In the genomic region with DNA sequence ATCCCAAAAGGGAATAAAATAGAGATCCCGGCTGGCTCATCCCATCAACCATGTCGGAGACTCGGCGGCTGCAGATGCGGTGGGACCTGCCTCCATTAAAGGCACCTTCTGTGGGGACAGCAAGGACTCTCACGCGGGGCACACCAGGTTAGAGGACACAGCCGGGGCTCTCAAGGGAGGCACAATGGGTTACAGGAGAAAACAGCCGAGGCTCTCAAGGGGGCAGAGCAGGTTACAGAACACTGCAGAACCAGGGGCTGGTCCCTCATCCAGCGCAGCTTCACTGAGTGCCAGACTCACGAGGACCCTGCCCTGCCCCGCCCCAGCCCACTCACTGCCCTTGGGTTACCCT, we compare ENCODE assay signal across 9 cellular contexts. TPM values are rescaled to one million over a fixed set of nuclear protein-coding genes. Genes with fewer than 3 reads are reported as not detected.
DNase-seq lines count a peak whose midpoint lies in the region; ATAC-seq, FAIRE-seq and TF ChIP-seq lines count a peak whose summit lies in the region.
"Not testable (repeated sequence)": the region's sequence is repeated elsewhere in the genome, so short reads cannot be mapped to it uniquely, and the experiment has no call there.
"Had no signal": no experiment of that assay in that cellular context is flagged by ENCODE, and none has a peak within 500 bp of the region (broad histone marks: within the 10 kb centered on the region; RNA-seq: fewer than 3 reads in every experiment).

No MANE protein-coding gene starts in this region.

- CTCF ChIA-PET in activated CD8-positive, alpha-beta memory T cell treated with anti-CD3 and anti-CD28 coated beads, Interleukin-2, amount 10 ng/mL, durations not matched to agents 7 days and 5 days (lab: Charles Lee), result not testable (repeated sequence)

- H3K36me3 Mint-ChIP-seq in T-helper 17 cell (ENCODE audit: low read depth); activated CD8-positive, alpha-beta memory T cell treated with anti-CD3 and anti-CD28 coated beads, Interleukin-2, amount 10 ng/mL, durations not matched to agents 7 days and 5 days: not testable (repeated sequence)

- peak overlapping the region; percentile 15 for H3K4me3 Mint-ChIP-seq in T-helper 17 cell
- H3K4me3 Mint-ChIP-seq in activated CD8-positive, alpha-beta memory T cell treated with anti-CD3 and anti-CD28 coated beads, Interleukin-2, amount 10 ng/mL, durations not matched to agents 7 days and 5 days, result not testable (repeated sequence)

- not testable (repeated sequence) for H3K9ac ChIP-seq in kidney (ENCODE audit: low read length in 2 of 2)

- DNase-seq in T-helper 17 cell; urothelium cell line (ENCODE audit: low spot score): not testable (repeated sequence)
- peak; percentile 37 for DNase-seq in activated CD8-positive, alpha-beta memory T cell treated with anti-CD3 and anti-CD28 coated beads, Interleukin-2, amount 10 ng/mL, durations not matched to agents 7 days and 5 days
- DNase-seq in activated naive CD4-positive, alpha-beta T cell treated with anti-CD3 and anti-CD28 coated beads, Interleukin-2, amount 50 U/mL, for 16 hours, result peak; percentile 8
- peak; percentile 73 for DNase-seq in cardiac septum (ENCODE audit: low spot score)
- DNase-seq in kidney, result peak; percentile 64
- peak; percentile 18 for DNase-seq in omental fat pad (ENCODE audit: low spot score)
- peak; percentile 9 for DNase-seq in stimulated activated CD8-positive, alpha-beta memory T cell treated with anti-CD3 and anti-CD28 coated beads, Interleukin-4, amount 100 ng/mL, for 48 hours

- not testable (repeated sequence) for H3K4me3 ChIP-seq in kidney (ENCODE audit: low read length in 2 of 2)

- not testable (repeated sequence) for H3K4me1 ChIP-seq in kidney (ENCODE audit: control insufficient read depth in 1 of 2, insufficient read depth in 1 of 2, low read depth in 1 of 2, low read length in 2 of 2)

- TF ChIP-seq CTCF in kidney (IDR thresholded peaks at IDR 0.05; ENCODE audit: borderline replicate concordance, extremely low read depth, insufficient read depth); omental fat pad (IDR thresholded peaks at IDR 0.05): not testable (repeated sequence)

- not testable (repeated sequence) for H3K27me3 Mint-ChIP-seq in T-helper 17 cell; activated CD8-positive, alpha-beta memory T cell treated with anti-CD3 and anti-CD28 coated beads, Interleukin-2, amount 10 ng/mL, durations not matched to agents 7 days and 5 days

- H3K36me3 ChIP-seq in kidney (ENCODE audit: control insufficient read depth in 1 of 2, insufficient read depth in 2 of 2, low read length in 2 of 2), result not testable (repeated sequence)

- intact Hi-C loops in cardiac septum (cut with DNase I) (loop anchor here (10.0 kb wide), 1 partner anchor 89 kb away; no protein-coding TSS in a partner anchor), kidney (cut with DNase I) (loop anchor here (10.0 kb wide), 1 partner anchor 89 kb away; no protein-coding TSS in a partner anchor)

- not testable (repeated sequence) for H3K9me3 Mint-ChIP-seq in activated CD8-positive, alpha-beta memory T cell treated with anti-CD3 and anti-CD28 coated beads, Interleukin-2, amount 10 ng/mL, durations not matched to agents 7 days and 5 days (ENCODE audit: low read depth)

- H3K9me3 ChIP-seq in T-helper 17 cell (ENCODE audit: control insufficient read depth, low read length, poor library complexity, severe bottlenecking); kidney (ENCODE audit: control insufficient read depth in 1 of 2, low read length in 2 of 2): not testable (repeated sequence)

- H3K4me1 Mint-ChIP-seq in T-helper 17 cell; activated CD8-positive, alpha-beta memory T cell treated with anti-CD3 and anti-CD28 coated beads, Interleukin-2, amount 10 ng/mL, durations not matched to agents 7 days and 5 days: not testable (repeated sequence)

- FAIRE-seq in kidney (lab: Jason Lieb, UNC), result not testable (repeated sequence)
- peak; percentile 65 for FAIRE-seq in urothelium cell line (lab: Jason Lieb, UNC)

- not testable (repeated sequence) for H3K27ac ChIP-seq in kidney (ENCODE audit: low read depth in 2 of 2, low read length in 2 of 2)

- ATAC-seq in T-helper 17 cell; activated CD8-positive, alpha-beta memory T cell treated with anti-CD3 and anti-CD28 coated beads, Interleukin-2, amount 10 ng/mL, durations not matched to agents 7 days and 5 days; omental fat pad (ENCODE audit: low FRiP score): not testable (repeated sequence)

- not testable (repeated sequence) for H3K27ac Mint-ChIP-seq in T-helper 17 cell; activated CD8-positive, alpha-beta memory T cell treated with anti-CD3 and anti-CD28 coated beads, Interleukin-2, amount 10 ng/mL, durations not matched to agents 7 days and 5 days

RNA-seq across cellular contexts. Expression of a gene that starts 7.0 kb away (rescaled TPM):
- total RNA-seq in T-helper 17 cell, result 10 to 100 TPM; 17.3 to 35.4 TPM
- total RNA-seq in activated CD8-positive, alpha-beta memory T cell treated with anti-CD3 and anti-CD28 coated beads, Interleukin-2, amount 10 ng/mL, durations not matched to agents 7 days and 5 days, result under 1 TPM; 0.16 to 0.20 TPM
- total RNA-seq in cardiac septum, result 7.3 TPM
- 6.9 TPM for total RNA-seq in kidney
- polyA plus RNA-seq in kidney (ENCODE audit: insufficient read depth, low read depth, low replicate concordance), result 5.8 TPM
- total RNA-seq in omental fat pad, result 1 to 10 TPM; 3.9 to 7.8 (median 5.5) TPM
- total RNA-seq: B cell had no signal
